Comparison of ENCODE assay signal across 31 cellular contexts in the genomic region with DNA sequence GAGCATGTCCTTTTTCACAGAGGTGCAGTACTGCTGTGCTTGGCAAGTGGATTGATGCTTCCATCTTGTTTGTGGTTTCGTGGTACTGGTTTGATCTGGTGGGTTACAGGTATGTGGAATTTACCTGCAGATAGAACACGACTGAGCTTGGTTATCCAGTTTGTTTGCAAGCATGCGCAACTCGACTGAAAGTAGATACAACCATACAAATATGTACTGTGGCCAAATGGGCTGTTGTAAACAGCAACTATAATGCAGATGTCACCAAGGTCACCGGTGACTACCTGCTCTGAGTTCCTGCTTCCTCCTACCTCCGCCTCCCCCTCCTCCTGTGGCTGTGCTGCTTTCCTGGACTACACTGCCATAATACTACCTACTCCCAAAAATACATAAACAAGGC. TPM values are rescaled to one million over a fixed set of nuclear protein-coding genes. Genes with fewer than 3 reads are reported as not detected.
"Had no signal": no experiment of that assay in that cellular context is flagged by ENCODE, and none has a peak within 500 bp of the region (broad histone marks: within the 10 kb centered on the region; RNA-seq: fewer than 3 reads in every experiment).

No MANE protein-coding gene starts in this region.

- H3K9me3 Mint-ChIP-seq: natural killer cell; neural progenitor cell; stimulated activated naive CD8-positive, alpha-beta T cell treated with anti-CD3 and anti-CD28 coated beads, Interleukin-15, Interleukin-2, amounts not matched to agents 100 ng/mL and 50 ng/mL, for 24 hours; type B pancreatic cell had no signal

- H3K4me3 Mint-ChIP-seq: immature natural killer cell; memory B cell; naive B cell; natural killer cell; nephron progenitor cell; neural progenitor cell; stimulated activated effector memory CD8-positive, alpha-beta T cell treated with anti-CD3 and anti-CD28 coated beads, Interleukin-12 subunit alpha, Interleukin-12 subunit beta, amount 100 ng/mL, for 72 hours; stimulated activated naive CD8-positive, alpha-beta T cell treated with anti-CD3 and anti-CD28 coated beads, Interleukin-15, Interleukin-2, amounts not matched to agents 100 ng/mL and 50 ng/mL, for 24 hours; type B pancreatic cell had no signal

- H3K9ac ChIP-seq: neural progenitor cell had no signal

- H3K27ac Mint-ChIP-seq: immature natural killer cell; memory B cell; natural killer cell; nephron progenitor cell; neural progenitor cell; progenitor cell of endocrine pancreas; stimulated activated effector memory CD8-positive, alpha-beta T cell treated with anti-CD3 and anti-CD28 coated beads, Interleukin-12 subunit alpha, Interleukin-12 subunit beta, amount 100 ng/mL, for 72 hours; stimulated activated naive CD8-positive, alpha-beta T cell treated with anti-CD3 and anti-CD28 coated beads, Interleukin-15, Interleukin-2, amounts not matched to agents 100 ng/mL and 50 ng/mL, for 24 hours; type B pancreatic cell had no signal

- H3K4me1 Mint-ChIP-seq: immature natural killer cell; memory B cell; naive B cell; natural killer cell; nephron progenitor cell; neural progenitor cell; stimulated activated effector memory CD8-positive, alpha-beta T cell treated with anti-CD3 and anti-CD28 coated beads, Interleukin-12 subunit alpha, Interleukin-12 subunit beta, amount 100 ng/mL, for 72 hours had no signal

- H3K9me3 ChIP-seq: left lung, neutrophil, sigmoid colon, suprapubic skin, thoracic aorta, tibial artery, vagina had no signal

- H2AFZ ChIP-seq: neural progenitor cell had no signal

- H3K36me3 ChIP-seq: heart left ventricle, left lung, neural progenitor cell, neutrophil, sigmoid colon, spleen, suprapubic skin, thoracic aorta, tibial artery, vagina had no signal

- H3K27ac ChIP-seq: heart left ventricle, left lung, neural progenitor cell, neutrophil, sigmoid colon, spleen, suprapubic skin, thoracic aorta, tibial artery, vagina had no signal

- DNase-seq: heart left ventricle; hypothalamus; immature natural killer cell; kidney; left colon; left lung; naive B cell; natural killer cell; nephron progenitor cell; occipital lobe; retina; right cardiac atrium; sigmoid colon; small intestine; spleen; stimulated activated CD4-positive, alpha-beta T cell treated with anti-CD3 and anti-CD28 coated beads, Interleukin-4, amount 100 ng/mL, for 24 hours; stimulated activated naive CD4-positive, alpha-beta T cell; tibial artery had no signal

- H3K4me3 ChIP-seq: heart left ventricle, left lung, neural progenitor cell, sigmoid colon, spleen, suprapubic skin, thoracic aorta, tibial artery, vagina had no signal

- H3K4me1 ChIP-seq: heart left ventricle, left lung, neural progenitor cell, sigmoid colon, spleen, suprapubic skin, tibial artery, vagina had no signal

- H3K27me3 ChIP-seq: left lung, neural progenitor cell, neutrophil, sigmoid colon, suprapubic skin, tibial artery, vagina had no signal

- H3K27me3 Mint-ChIP-seq: progenitor cell of endocrine pancreas had no signal

- H3K4me2 ChIP-seq: neural progenitor cell had no signal

- H3K36me3 Mint-ChIP-seq: immature natural killer cell; memory B cell; naive B cell; natural killer cell; neural progenitor cell; stimulated activated effector memory CD8-positive, alpha-beta T cell treated with anti-CD3 and anti-CD28 coated beads, Interleukin-12 subunit alpha, Interleukin-12 subunit beta, amount 100 ng/mL, for 72 hours; type B pancreatic cell had no signal

- ATAC-seq: heart left ventricle; left colon; left lung; natural killer cell; right cardiac atrium; stimulated activated effector memory CD8-positive, alpha-beta T cell treated with anti-CD3 and anti-CD28 coated beads, Interleukin-12 subunit alpha, Interleukin-12 subunit beta, amount 100 ng/mL, for 72 hours had no signal

RNA-seq across cellular contexts. Expression of gene CWH43, which starts 12.4 kb away (rescaled TPM):
- total RNA-seq: heart left ventricle, lung microvascular endothelial cell, natural killer cell, occipital lobe, osteocyte, progenitor cell of endocrine pancreas, right cardiac atrium, sigmoid colon, spleen, subcutaneous adipose tissue, thoracic aorta had no signal
- polyA plus RNA-seq: heart left ventricle, immature natural killer cell, right cardiac atrium, small intestine, spleen had no signal
